8 cellular contexts compared by ENCODE assay signal in genomic region chr3:15206662-15207576, GRCh38. TPM values are rescaled to one million over a fixed set of nuclear protein-coding genes. Genes with fewer than 3 reads are reported as not detected.
DNase-seq lines count a peak whose midpoint lies in the region; ATAC-seq and TF ChIP-seq lines count a peak whose summit lies in the region.

No MANE protein-coding gene starts in this region.

- H3K9ac ChIP-seq in KMS-11: peak overlapping the region; percentile 62; the same call in 1 of the 2 replicates

- H3K4me3 ChIP-seq in KMS-11 (IDR thresholded peaks at IDR 0.05; ENCODE audit: insufficient read depth, low read depth, low read length) (no peak overlapping the region), right atrium auricular region (peak overlapping the region; percentile 71 to 97), retinal pigment epithelial cell (ENCODE audit: low read length) (peak overlapping the region; percentile 77)

- no peaks in the 10 kb centered on the region for H4K20me1 ChIP-seq in KMS-11 (ENCODE audit: insufficient read depth)

- intact Hi-C loops in activated naive CD4-positive, alpha-beta T cell treated with anti-CD3 and anti-CD28 coated beads for 36 hours (cut with micrococcal nuclease): loop anchor here (1.0 to 2.0 kb wide), 10 partner anchors 61 to 652 kb away; partner anchors contain the start of genes BTD, CCDC174, EAF1 and HACL1

- H3K27me3 ChIP-seq in KMS-11 (ENCODE audit: insufficient read depth, low read depth) (no peaks in the 10 kb centered on the region), right atrium auricular region (no peaks in the 10 kb centered on the region)

- DNase-seq in activated naive CD4-positive, alpha-beta T cell treated with anti-CD3 and anti-CD28 coated beads for 36 hours: peak; percentile 46
- no peak for DNase-seq in activated naive CD4-positive, alpha-beta T cell (lab: John Stamatoyannopoulos, UW)
- DNase-seq in activated naive CD8-positive, alpha-beta T cell treated with anti-CD3 and anti-CD28 coated beads, Interleukin-2, amount 50 U/mL, for 24 hours: peak; percentile 23
- no peak for DNase-seq in right atrium auricular region (ENCODE audit: low spot score)
- DNase-seq in retinal pigment epithelial cell (ENCODE audit: low read depth): peak; percentile 34
- no peak for DNase-seq in NCI-H2081 (lab: John Stamatoyannopoulos, UW)

- H3K27ac ChIP-seq in KMS-11 (peak overlapping the region; percentile 63), right atrium auricular region (peak overlapping the region; percentile 96 to 99)

- H3K27me3 Mint-ChIP-seq in activated naive CD4-positive, alpha-beta T cell treated with anti-CD3 and anti-CD28 coated beads for 36 hours (ENCODE audit: low read depth): no peaks in the 10 kb centered on the region
- H3K27me3 Mint-ChIP-seq in activated naive CD8-positive, alpha-beta T cell treated with anti-CD3 and anti-CD28 coated beads, Interleukin-2, amount 50 U/mL, for 24 hours: no peaks in the 10 kb centered on the region

- CTCF ChIA-PET in activated naive CD4-positive, alpha-beta T cell treated with anti-CD3 and anti-CD28 coated beads for 36 hours (lab: Charles Lee): interaction anchor here (0.6 to 4.3 kb wide), 15 partner anchors 9 to 1037 kb away, joined by 3 to 38 read pairs (median 4); no protein-coding TSS in a partner anchor

- no peak for TF ChIP-seq CTCF in KMS-11 (conservative IDR thresholded peaks at IDR 0.05; ENCODE audit: low read depth, low read length)
- TF ChIP-seq CTCF in right atrium auricular region (IDR thresholded peaks at IDR 0.05): no peak
- TF ChIP-seq CTCF in retinal pigment epithelial cell (conservative IDR thresholded peaks at IDR 0.05; ENCODE audit: low read depth, low read length): no peak

- peaks cover 23% of the 10 kb centered on the region for H3K4me1 Mint-ChIP-seq in activated naive CD4-positive, alpha-beta T cell treated with anti-CD3 and anti-CD28 coated beads for 36 hours (ENCODE audit: low read depth)
- H3K4me1 Mint-ChIP-seq in activated naive CD8-positive, alpha-beta T cell treated with anti-CD3 and anti-CD28 coated beads, Interleukin-2, amount 50 U/mL, for 24 hours: peaks cover 27% of the 10 kb centered on the region

- H2AFZ ChIP-seq in KMS-11 (ENCODE audit: low read depth): peak overlapping the region; percentile 75

- H3K4me1 ChIP-seq in KMS-11 (ENCODE audit: low read depth, poor library complexity, severe bottlenecking) (peaks cover 13% of the 10 kb centered on the region), right atrium auricular region (peaks cover 0 to 32% of the 10 kb centered on the region in 2 donors)

- no peaks in the 10 kb centered on the region for H3K9me3 Mint-ChIP-seq in activated naive CD4-positive, alpha-beta T cell treated with anti-CD3 and anti-CD28 coated beads for 36 hours
- no peaks in the 10 kb centered on the region for H3K9me3 Mint-ChIP-seq in activated naive CD8-positive, alpha-beta T cell treated with anti-CD3 and anti-CD28 coated beads, Interleukin-2, amount 50 U/mL, for 24 hours

- peaks cover 2% of the 10 kb centered on the region for H3K36me3 Mint-ChIP-seq in activated naive CD4-positive, alpha-beta T cell treated with anti-CD3 and anti-CD28 coated beads for 36 hours (ENCODE audit: low read depth)
- H3K36me3 Mint-ChIP-seq in activated naive CD8-positive, alpha-beta T cell treated with anti-CD3 and anti-CD28 coated beads, Interleukin-2, amount 50 U/mL, for 24 hours (ENCODE audit: low read depth): peaks cover 7% of the 10 kb centered on the region

- peak overlapping the region; percentile 78 for H3K4me2 ChIP-seq in KMS-11

- no peaks in the 10 kb centered on the region for H3K9me3 ChIP-seq in right atrium auricular region

- H3K79me2 ChIP-seq in KMS-11 (ENCODE audit: insufficient read depth, low read depth): peaks cover 20% of the 10 kb centered on the region; the same call in 1 of the 2 replicates

- H3K27ac Mint-ChIP-seq in activated naive CD4-positive, alpha-beta T cell treated with anti-CD3 and anti-CD28 coated beads for 36 hours: peak overlapping the region; percentile 62
- H3K27ac Mint-ChIP-seq in activated naive CD8-positive, alpha-beta T cell treated with anti-CD3 and anti-CD28 coated beads, Interleukin-2, amount 50 U/mL, for 24 hours: peak overlapping the region; percentile 84

- ATAC-seq in activated naive CD8-positive, alpha-beta T cell treated with anti-CD3 and anti-CD28 coated beads, Interleukin-2, amount 50 U/mL, for 24 hours: peak; percentile 21
- no peak for ATAC-seq in HG03135 (IDR thresholded peaks at IDR 0.05; ENCODE audit: unreplicated experiment)

- peak overlapping the region; percentile 82 for H3K4me3 Mint-ChIP-seq in activated naive CD4-positive, alpha-beta T cell treated with anti-CD3 and anti-CD28 coated beads for 36 hours
- peak overlapping the region; percentile 87 for H3K4me3 Mint-ChIP-seq in activated naive CD8-positive, alpha-beta T cell treated with anti-CD3 and anti-CD28 coated beads, Interleukin-2, amount 50 U/mL, for 24 hours

- H3K36me3 ChIP-seq in KMS-11 (ENCODE audit: insufficient read depth) (no peaks in the 10 kb centered on the region), right atrium auricular region (peaks cover under 1% of the 10 kb centered on the region)

RNA-seq across cellular contexts. Expression of gene CAPN7, which starts 0.9 kb away (rescaled TPM):
- total RNA-seq in activated naive CD4-positive, alpha-beta T cell treated with anti-CD3 and anti-CD28 coated beads for 36 hours: 10 to 100 TPM; 23.7 to 26.1 TPM
- 10 to 100 TPM; 21.2 to 21.3 TPM for total RNA-seq in right atrium auricular region

Comparison
In these comparisons a context has a peak if more than half of its experiments do, and no peak if none do; other contexts are left out.
1. DNase-seq: peak in activated naive CD4-positive, alpha-beta T cell treated with anti-CD3 and anti-CD28 coated beads for 36 hours (single experiment), activated naive CD8-positive, alpha-beta T cell treated with anti-CD3 and anti-CD28 coated beads, Interleukin-2, amount 50 U/mL, for 24 hours (single experiment) and retinal pigment epithelial cell (single experiment); none in activated naive CD4-positive, alpha-beta T cell (0 of 4), right atrium auricular region (single experiment) and NCI-H2081 (0 of 2).